1 cellular context compared by ENCODE assay signal in the genomic region with DNA sequence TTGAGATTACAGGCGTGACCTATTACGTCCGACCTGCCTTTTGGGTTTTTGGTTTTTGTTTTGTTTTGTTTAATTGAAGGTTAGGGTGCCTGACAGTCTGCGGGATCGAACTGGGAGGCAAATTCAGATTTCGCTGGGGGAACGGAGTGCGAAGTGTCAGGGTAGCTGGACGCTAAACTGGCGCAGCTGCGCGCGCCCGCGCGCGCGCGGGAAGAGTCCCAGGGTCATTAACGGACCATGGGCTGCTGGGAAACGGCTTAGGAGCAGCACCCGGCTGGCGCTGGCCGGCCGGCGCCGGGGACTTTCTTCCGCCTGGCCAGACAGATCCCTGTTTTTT.
TF ChIP-seq lines count a peak whose summit lies in the region.

No MANE protein-coding gene starts in this region.

TF ChIP-seq in K562, 482 proteins besides CTCF, POLR2A, EP300 and RAD21 (continued from another document and continues in another):
- TF ChIP-seq, protein P1, sequence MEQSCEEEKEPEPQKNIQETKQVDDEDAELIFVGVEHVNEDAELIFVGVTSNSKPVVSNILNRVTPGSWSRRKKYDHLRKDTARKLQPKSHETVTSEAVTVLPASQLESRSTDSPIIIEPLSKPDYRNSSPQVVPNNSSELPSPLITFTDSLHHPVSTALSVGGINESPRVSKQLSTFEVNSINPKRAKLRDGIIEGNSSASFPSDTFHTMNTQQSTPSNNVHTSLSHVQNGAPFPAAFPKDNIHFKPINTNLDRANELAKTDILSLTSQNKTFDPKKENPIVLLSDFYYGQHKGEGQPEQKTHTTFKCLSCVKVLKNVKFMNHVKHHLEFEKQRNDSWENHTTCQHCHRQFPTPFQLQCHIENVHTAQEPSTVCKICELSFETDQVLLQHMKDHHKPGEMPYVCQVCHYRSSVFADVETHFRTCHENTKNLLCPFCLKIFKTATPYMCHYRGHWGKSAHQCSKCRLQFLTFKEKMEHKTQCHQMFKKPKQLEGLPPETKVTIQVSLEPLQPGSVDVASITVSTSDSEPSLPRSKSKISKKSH (CRISPR knock-in tag; IDR thresholded peaks at IDR 0.05), result 0 out of 2 replicates have a peak, but pooled peaks have one; percentile 6
- TF ChIP-seq ZNF143 (CRISPR knock-in tag; IDR thresholded peaks at IDR 0.05) (peak; percentile 77), PTBP1 (IDR thresholded peaks at IDR 0.05; ENCODE audit: low read depth, low read length) (0 out of 2 replicates have a peak, but pooled peaks have one; percentile 51), WHSC1 (IDR thresholded peaks at IDR 0.05; ENCODE audit: low read length) (no peak), MTA1 (IDR thresholded peaks at IDR 0.05; ENCODE audit: borderline replicate concordance) (peak; percentile 66; the same call in 1 of the 2 replicates), ZNF311 (CRISPR knock-in tag; IDR thresholded peaks at IDR 0.05) (peak; percentile 82; the same call in 1 of the 2 replicates), ZNF133 (CRISPR knock-in tag; IDR thresholded peaks at IDR 0.05) (peak; percentile 61; the same call in 1 of the 2 replicates), ZNF589 (CRISPR knock-in tag; IDR thresholded peaks at IDR 0.05; ENCODE audit: low read depth) (peak; percentile 99), ZNF232 (CRISPR knock-in tag; IDR thresholded peaks at IDR 0.05) (no peak), ZFP36 (IDR thresholded peaks at IDR 0.05; ENCODE audit: low read depth, low read length, partially characterized antibody) (peak; percentile 7), RBFOX2 (IDR thresholded peaks at IDR 0.05; ENCODE audit: low read depth, low read length) (no peak), PYGO2 (tag; IDR thresholded peaks at IDR 0.05) (peak; percentile 87), SMAD4 (CRISPR knock-in tag; conservative IDR thresholded peaks at IDR 0.05) (peak; percentile 97), ZNF174 (CRISPR knock-in tag; IDR thresholded peaks at IDR 0.05) (peak; percentile 85; the same call in 1 of the 2 replicates), ASH1L (IDR thresholded peaks at IDR 0.05; ENCODE audit: borderline replicate concordance, low read depth, partially characterized antibody) (peak; percentile 67), BCL6 (CRISPR knock-in tag; IDR thresholded peaks at IDR 0.05) (peak; percentile 71), CXXC5 (CRISPR knock-in tag; IDR thresholded peaks at IDR 0.05) (peak; percentile 99), ELF4 (CRISPR knock-in tag; IDR thresholded peaks at IDR 0.05) (peak; percentile 99), SRSF3 (IDR thresholded peaks at IDR 0.05; ENCODE audit: insufficient read depth, low read length) (no peak), ZNF583 (CRISPR knock-in tag; IDR thresholded peaks at IDR 0.05) (peak; percentile 93), CHCHD3 (CRISPR knock-in tag; IDR thresholded peaks at IDR 0.05) (peak; percentile 63; the same call in 1 of the 2 replicates), PHB2 (IDR thresholded peaks at IDR 0.05; ENCODE audit: low read depth) (peak; percentile 81), SMARCC2 (IDR thresholded peaks at IDR 0.05; ENCODE audit: low read depth) (peak; percentile 27; the same call in 1 of the 2 replicates), HNRNPLL (IDR thresholded peaks at IDR 0.05; ENCODE audit: low read depth, low read length, poor library complexity, severe bottlenecking) (peak; percentile 87), BRD9 (IDR thresholded peaks at IDR 0.05; ENCODE audit: low read depth, partially characterized antibody) (peak; percentile 97), FOXK2 (conservative IDR thresholded peaks at IDR 0.05 in 1 of 2, IDR thresholded peaks at IDR 0.05 in 1 of 2; ENCODE audit: low read depth in 2 of 2) (peak in 1 of 2 experiments; percentile 35; a peak in 1 of 4 replicates), HMGN3 (IDR thresholded peaks at IDR 0.05; ENCODE audit: borderline replicate concordance, extremely low read depth, insufficient read length, low read depth, low read length) (peak; percentile 99), MEF2D (tag; conservative IDR thresholded peaks at IDR 0.05; ENCODE audit: low read depth) (peak; percentile 90), SMARCE1 (IDR thresholded peaks at IDR 0.05) (peak; percentile 86), DDX20 (tag; IDR thresholded peaks at IDR 0.05; ENCODE audit: low read depth) (peak; percentile 71), SPI1 (IDR thresholded peaks at IDR 0.05; ENCODE audit: borderline replicate concordance, low read depth, low read length) (no peak), TRIM28 (IDR thresholded peaks at IDR 0.05) (peak; percentile 59), BRD4 (IDR thresholded peaks at IDR 0.05) (no peak), ZNF695 (CRISPR knock-in tag; IDR thresholded peaks at IDR 0.05) (no peak), ZNF551 (CRISPR knock-in tag; IDR thresholded peaks at IDR 0.05) (no peak)
- TF ChIP-seq, protein P2, sequence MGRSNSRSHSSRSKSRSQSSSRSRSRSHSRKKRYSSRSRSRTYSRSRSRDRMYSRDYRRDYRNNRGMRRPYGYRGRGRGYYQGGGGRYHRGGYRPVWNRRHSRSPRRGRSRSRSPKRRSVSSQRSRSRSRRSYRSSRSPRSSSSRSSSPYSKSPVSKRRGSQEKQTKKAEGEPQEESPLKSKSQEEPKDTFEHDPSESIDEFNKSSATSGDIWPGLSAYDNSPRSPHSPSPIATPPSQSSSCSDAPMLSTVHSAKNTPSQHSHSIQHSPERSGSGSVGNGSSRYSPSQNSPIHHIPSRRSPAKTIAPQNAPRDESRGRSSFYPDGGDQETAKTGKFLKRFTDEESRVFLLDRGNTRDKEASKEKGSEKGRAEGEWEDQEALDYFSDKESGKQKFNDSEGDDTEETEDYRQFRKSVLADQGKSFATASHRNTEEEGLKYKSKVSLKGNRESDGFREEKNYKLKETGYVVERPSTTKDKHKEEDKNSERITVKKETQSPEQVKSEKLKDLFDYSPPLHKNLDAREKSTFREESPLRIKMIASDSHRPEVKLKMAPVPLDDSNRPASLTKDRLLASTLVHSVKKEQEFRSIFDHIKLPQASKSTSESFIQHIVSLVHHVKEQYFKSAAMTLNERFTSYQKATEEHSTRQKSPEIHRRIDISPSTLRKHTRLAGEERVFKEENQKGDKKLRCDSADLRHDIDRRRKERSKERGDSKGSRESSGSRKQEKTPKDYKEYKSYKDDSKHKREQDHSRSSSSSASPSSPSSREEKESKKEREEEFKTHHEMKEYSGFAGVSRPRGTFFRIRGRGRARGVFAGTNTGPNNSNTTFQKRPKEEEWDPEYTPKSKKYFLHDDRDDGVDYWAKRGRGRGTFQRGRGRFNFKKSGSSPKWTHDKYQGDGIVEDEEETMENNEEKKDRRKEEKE (IDR thresholded peaks at IDR 0.05; ENCODE audit: borderline replicate concordance in 1 of 2, control insufficient read depth in 1 of 2, low read depth in 2 of 2, low read length in 1 of 2), result peak in 1 of 2 experiments; percentile 87; a peak in 2 of 4 replicates
- TF ChIP-seq, protein P3, sequence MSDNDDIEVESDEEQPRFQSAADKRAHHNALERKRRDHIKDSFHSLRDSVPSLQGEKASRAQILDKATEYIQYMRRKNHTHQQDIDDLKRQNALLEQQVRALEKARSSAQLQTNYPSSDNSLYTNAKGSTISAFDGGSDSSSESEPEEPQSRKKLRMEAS (CRISPR knock-in tag; IDR thresholded peaks at IDR 0.05), result peak; percentile 66; the same call in 1 of the 2 replicates
- TF ChIP-seq, protein P4, sequence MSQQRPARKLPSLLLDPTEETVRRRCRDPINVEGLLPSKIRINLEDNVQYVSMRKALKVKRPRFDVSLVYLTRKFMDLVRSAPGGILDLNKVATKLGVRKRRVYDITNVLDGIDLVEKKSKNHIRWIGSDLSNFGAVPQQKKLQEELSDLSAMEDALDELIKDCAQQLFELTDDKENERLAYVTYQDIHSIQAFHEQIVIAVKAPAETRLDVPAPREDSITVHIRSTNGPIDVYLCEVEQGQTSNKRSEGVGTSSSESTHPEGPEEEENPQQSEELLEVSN (IDR thresholded peaks at IDR 0.05; ENCODE audit: borderline replicate concordance in 1 of 2, extremely low read depth in 1 of 2, insufficient read depth in 1 of 2, insufficient read length in 1 of 2, low read depth in 1 of 2, low read length in 1 of 2, poor library complexity in 1 of 2, severe bottlenecking in 1 of 2), result peak; percentile 98 to 99
- TF ChIP-seq, protein P5, sequence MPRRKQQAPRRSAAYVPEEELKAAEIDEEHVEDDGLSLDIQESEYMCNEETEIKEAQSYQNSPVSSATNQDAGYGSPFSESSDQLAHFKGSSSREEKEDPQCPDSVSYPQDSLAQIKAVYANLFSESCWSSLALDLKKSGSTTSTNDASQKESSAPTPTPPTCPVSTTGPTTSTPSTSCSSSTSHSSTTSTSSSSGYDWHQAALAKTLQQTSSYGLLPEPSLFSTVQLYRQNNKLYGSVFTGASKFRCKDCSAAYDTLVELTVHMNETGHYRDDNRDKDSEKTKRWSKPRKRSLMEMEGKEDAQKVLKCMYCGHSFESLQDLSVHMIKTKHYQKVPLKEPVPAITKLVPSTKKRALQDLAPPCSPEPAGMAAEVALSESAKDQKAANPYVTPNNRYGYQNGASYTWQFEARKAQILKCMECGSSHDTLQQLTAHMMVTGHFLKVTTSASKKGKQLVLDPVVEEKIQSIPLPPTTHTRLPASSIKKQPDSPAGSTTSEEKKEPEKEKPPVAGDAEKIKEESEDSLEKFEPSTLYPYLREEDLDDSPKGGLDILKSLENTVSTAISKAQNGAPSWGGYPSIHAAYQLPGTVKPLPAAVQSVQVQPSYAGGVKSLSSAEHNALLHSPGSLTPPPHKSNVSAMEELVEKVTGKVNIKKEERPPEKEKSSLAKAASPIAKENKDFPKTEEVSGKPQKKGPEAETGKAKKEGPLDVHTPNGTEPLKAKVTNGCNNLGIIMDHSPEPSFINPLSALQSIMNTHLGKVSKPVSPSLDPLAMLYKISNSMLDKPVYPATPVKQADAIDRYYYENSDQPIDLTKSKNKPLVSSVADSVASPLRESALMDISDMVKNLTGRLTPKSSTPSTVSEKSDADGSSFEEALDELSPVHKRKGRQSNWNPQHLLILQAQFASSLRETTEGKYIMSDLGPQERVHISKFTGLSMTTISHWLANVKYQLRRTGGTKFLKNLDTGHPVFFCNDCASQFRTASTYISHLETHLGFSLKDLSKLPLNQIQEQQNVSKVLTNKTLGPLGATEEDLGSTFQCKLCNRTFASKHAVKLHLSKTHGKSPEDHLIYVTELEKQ (CRISPR knock-in tag; IDR thresholded peaks at IDR 0.05), result peak; percentile 60; the same call in 1 of the 2 replicates
- TF ChIP-seq, protein P6, sequence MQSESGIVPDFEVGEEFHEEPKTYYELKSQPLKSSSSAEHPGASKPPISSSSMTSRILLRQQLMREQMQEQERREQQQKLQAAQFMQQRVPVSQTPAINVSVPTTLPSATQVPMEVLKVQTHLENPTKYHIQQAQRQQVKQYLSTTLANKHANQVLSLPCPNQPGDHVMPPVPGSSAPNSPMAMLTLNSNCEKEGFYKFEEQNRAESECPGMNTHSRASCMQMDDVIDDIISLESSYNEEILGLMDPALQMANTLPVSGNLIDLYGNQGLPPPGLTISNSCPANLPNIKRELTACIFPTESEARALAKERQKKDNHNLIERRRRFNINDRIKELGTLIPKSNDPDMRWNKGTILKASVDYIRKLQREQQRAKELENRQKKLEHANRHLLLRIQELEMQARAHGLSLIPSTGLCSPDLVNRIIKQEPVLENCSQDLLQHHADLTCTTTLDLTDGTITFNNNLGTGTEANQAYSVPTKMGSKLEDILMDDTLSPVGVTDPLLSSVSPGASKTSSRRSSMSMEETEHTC (IDR thresholded peaks at IDR 0.05), result no peak
- TF ChIP-seq, protein P7, sequence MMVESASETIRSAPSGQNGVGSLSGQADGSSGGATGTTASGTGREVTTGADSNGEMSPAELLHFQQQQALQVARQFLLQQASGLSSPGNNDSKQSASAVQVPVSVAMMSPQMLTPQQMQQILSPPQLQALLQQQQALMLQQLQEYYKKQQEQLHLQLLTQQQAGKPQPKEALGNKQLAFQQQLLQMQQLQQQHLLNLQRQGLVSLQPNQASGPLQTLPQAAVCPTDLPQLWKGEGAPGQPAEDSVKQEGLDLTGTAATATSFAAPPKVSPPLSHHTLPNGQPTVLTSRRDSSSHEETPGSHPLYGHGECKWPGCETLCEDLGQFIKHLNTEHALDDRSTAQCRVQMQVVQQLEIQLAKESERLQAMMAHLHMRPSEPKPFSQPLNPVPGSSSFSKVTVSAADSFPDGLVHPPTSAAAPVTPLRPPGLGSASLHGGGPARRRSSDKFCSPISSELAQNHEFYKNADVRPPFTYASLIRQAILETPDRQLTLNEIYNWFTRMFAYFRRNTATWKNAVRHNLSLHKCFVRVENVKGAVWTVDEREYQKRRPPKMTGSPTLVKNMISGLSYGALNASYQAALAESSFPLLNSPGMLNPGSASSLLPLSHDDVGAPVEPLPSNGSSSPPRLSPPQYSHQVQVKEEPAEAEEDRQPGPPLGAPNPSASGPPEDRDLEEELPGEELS (CRISPR knock-in tag; IDR thresholded peaks at IDR 0.05; ENCODE audit: borderline replicate concordance), result no peak
- TF ChIP-seq, protein P8, sequence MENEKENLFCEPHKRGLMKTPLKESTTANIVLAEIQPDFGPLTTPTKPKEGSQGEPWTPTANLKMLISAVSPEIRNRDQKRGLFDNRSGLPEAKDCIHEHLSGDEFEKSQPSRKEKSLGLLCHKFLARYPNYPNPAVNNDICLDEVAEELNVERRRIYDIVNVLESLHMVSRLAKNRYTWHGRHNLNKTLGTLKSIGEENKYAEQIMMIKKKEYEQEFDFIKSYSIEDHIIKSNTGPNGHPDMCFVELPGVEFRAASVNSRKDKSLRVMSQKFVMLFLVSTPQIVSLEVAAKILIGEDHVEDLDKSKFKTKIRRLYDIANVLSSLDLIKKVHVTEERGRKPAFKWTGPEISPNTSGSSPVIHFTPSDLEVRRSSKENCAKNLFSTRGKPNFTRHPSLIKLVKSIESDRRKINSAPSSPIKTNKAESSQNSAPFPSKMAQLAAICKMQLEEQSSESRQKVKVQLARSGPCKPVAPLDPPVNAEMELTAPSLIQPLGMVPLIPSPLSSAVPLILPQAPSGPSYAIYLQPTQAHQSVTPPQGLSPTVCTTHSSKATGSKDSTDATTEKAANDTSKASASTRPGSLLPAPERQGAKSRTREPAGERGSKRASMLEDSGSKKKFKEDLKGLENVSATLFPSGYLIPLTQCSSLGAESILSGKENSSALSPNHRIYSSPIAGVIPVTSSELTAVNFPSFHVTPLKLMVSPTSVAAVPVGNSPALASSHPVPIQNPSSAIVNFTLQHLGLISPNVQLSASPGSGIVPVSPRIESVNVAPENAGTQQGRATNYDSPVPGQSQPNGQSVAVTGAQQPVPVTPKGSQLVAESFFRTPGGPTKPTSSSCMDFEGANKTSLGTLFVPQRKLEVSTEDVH (IDR thresholded peaks at IDR 0.05; ENCODE audit: low read depth, partially characterized antibody), result peak; percentile 95
